13 cellular contexts compared by ENCODE assay signal in genomic region chr6:152161501-152161900, GRCh38.
DNase-seq lines count a peak whose midpoint lies in the region; ATAC-seq and TF ChIP-seq lines count a peak whose summit lies in the region.
"Had no signal": no experiment of that assay in that cellular context is flagged by ENCODE, and none has a peak within 500 bp of the region (broad histone marks: within the 10 kb centered on the region; RNA-seq: fewer than 3 reads in every experiment).

No MANE protein-coding gene starts in this region.

- ATAC-seq in T-cell (replicated peaks in 1 of 4) (no peak), left ventricle myocardium superior (no peak), upper lobe of left lung (ENCODE audit: low FRiP score in 2 of 2) (no peak), HG03342 (IDR thresholded peaks at IDR 0.05; ENCODE audit: unreplicated experiment) (no peak)

- no peak overlapping the region for H3K4me3 Mint-ChIP-seq in T-cell
- H3K4me3 Mint-ChIP-seq: T-helper 2 cell treated with Interferon-gamma antibody and Interleukin-4, amounts not matched to agents 5 μg/mL and 100 μg/mL, for 36 hours had no signal

- TF ChIP-seq EP300 in upper lobe of left lung (IDR thresholded peaks at IDR 0.05): no peak

- H3K9me3 ChIP-seq in upper lobe of left lung: no peaks in the 10 kb centered on the region
- H3K9me3 ChIP-seq: transverse colon had no signal

- peaks cover 0 to 6% (median 0%) of the 10 kb centered on the region in 4 donors for H3K4me1 ChIP-seq in upper lobe of left lung
- H3K4me1 ChIP-seq: transverse colon had no signal

- H3K36me3 Mint-ChIP-seq in T-cell: peaks cover 46% of the 10 kb centered on the region

- no peak for TF ChIP-seq CTCF in upper lobe of left lung (IDR thresholded peaks at IDR 0.05)

- H3K27me3 Mint-ChIP-seq in T-cell: no peaks in the 10 kb centered on the region

- no peak overlapping the region for H3K4me3 ChIP-seq in upper lobe of left lung
- H3K4me3 ChIP-seq: cardiac muscle cell, skin epidermis, transverse colon had no signal

- peak overlapping the region; percentile 60 to 61 for H3K27ac Mint-ChIP-seq in T-cell
- H3K27ac Mint-ChIP-seq: T-helper 2 cell treated with Interferon-gamma antibody and Interleukin-4, amounts not matched to agents 5 μg/mL and 100 μg/mL, for 36 hours had no signal

- H3K27me3 ChIP-seq in upper lobe of left lung: no peaks in the 10 kb centered on the region
- H3K27me3 ChIP-seq: cardiac muscle cell, transverse colon had no signal

- DNase-seq in ELR (ENCODE audit: low read depth) (peak; percentile 64), H4 (ENCODE audit: low spot score) (peak; percentile 23), T-cell (no peak), kidney tubule cell (ENCODE audit: low spot score) (peak; percentile 37), left ventricle myocardium superior (no peak), upper lobe of left lung (no peak), iPS-NIHi11 (ENCODE audit: low spot score) (no peak)
- DNase-seq: NCI-H146, transverse colon had no signal

- no peaks in the 10 kb centered on the region for H3K9me3 Mint-ChIP-seq in T-cell
- H3K9me3 Mint-ChIP-seq: T-helper 2 cell treated with Interferon-gamma antibody and Interleukin-4, amounts not matched to agents 5 μg/mL and 100 μg/mL, for 36 hours had no signal

- peaks cover 12 to 25% (median 25%) of the 10 kb centered on the region in 3 donors for H3K4me1 Mint-ChIP-seq in T-cell

- intact Hi-C loops in left ventricle myocardium superior (cut with micrococcal nuclease): no loop called here

- peaks cover 7 to 67% (median 20%) of the 10 kb centered on the region in 4 donors for H3K36me3 ChIP-seq in upper lobe of left lung
- H3K36me3 ChIP-seq: cardiac muscle cell, transverse colon had no signal

- H3K27ac ChIP-seq in upper lobe of left lung: no peak overlapping the region
- H3K27ac ChIP-seq: cardiac muscle cell, skin epidermis, transverse colon had no signal

- POLR2A ChIA-PET in T-cell (lab: Charles Lee): no interaction called here

- CTCF ChIA-PET in T-cell (lab: Charles Lee): interaction anchor here in 1 of 2 donors (0.8 kb wide), 1 partner anchor 116 kb away, joined by 4 read pairs; no protein-coding TSS in a partner anchor

- TF ChIP-seq POLR2A in upper lobe of left lung (IDR thresholded peaks at IDR 0.05): no peak

Comparison
In these comparisons a context has a peak if more than half of its experiments do, and no peak if none do; other contexts are left out.
1. DNase-seq: peak in ELR (single experiment), H4 (single experiment) and kidney tubule cell (single experiment); none in T-cell (0 of 34), left ventricle myocardium superior (single experiment), upper lobe of left lung (0 of 2) and iPS-NIHi11 (single experiment).